Comparison of ENCODE assay signal across 2 cellular contexts in the genomic region with DNA sequence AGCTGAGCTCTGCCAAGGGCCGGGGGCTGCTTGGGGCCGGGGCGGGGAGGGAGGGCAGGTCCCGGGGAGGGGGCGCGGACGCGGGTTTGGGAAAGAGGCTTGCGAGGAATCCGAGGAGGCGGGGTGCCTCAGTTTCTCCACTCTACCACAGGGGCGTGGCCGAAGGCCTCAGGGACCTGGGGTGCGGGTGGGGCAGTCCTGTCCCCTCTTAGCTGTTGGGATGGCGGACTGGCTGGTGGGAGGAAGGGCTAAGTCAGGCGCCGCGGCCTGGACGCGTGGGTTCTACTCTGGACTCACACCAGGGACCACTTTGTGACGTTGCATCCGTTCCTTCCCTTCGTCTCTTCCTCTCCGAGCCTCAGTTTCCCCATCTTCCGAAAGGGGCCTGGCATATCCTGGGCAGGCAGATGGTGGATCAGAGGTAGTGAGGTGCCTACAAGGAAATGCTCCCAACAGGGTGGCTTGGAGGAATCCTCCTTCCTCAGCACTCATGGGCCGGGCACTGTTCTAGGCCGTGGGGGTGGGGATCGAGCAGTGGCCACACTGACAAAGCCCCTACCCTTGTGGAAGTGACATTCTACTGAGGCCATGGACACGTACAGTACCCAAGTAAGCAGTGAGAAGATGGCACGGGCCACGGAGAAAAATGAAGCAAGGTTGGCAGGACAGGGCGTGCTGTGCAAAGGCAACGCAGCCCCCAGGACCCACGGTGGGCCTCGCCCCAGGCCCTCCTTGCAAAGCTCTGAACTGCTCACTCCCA.
TF ChIP-seq lines count a peak whose summit lies in the region.

No MANE protein-coding gene starts in this region.

TF ChIP-seq in H1, 55 proteins besides CTCF, POLR2A, EP300 and RAD21:
- TF ChIP-seq KDM4A (IDR thresholded peaks at IDR 0.05; ENCODE audit: low read depth, low read length, severe bottlenecking) (no peak), RBBP5 (IDR thresholded peaks at IDR 0.05; ENCODE audit: borderline replicate concordance, low read depth, low read length) (no peak), SUZ12 (IDR thresholded peaks at IDR 0.05; ENCODE audit: low read length) (no peak), CTBP2 (IDR thresholded peaks at IDR 0.05; ENCODE audit: borderline replicate concordance, insufficient read depth, insufficient read length, low read length) (no peak), TBP (IDR thresholded peaks at IDR 0.05; ENCODE audit: low read depth, low read length) (no peak)

TF ChIP-seq in neural cell, 6 proteins besides CTCF, POLR2A, EP300 and RAD21:
- no peak for TF ChIP-seq TAF1 (IDR thresholded peaks at IDR 0.05; ENCODE audit: low read depth)
- TF ChIP-seq POLR2AphosphoS5 (IDR thresholded peaks at IDR 0.05), result no peak
- no peak for TF ChIP-seq MXI1 (conservative IDR thresholded peaks at IDR 0.05; ENCODE audit: poor library complexity, severe bottlenecking)
- TF ChIP-seq EZH2 (IDR thresholded peaks at IDR 0.05; ENCODE audit: borderline replicate concordance, insufficient read depth, low read length, poor library complexity, severe bottlenecking), result no peak
- TF ChIP-seq, protein P1, sequence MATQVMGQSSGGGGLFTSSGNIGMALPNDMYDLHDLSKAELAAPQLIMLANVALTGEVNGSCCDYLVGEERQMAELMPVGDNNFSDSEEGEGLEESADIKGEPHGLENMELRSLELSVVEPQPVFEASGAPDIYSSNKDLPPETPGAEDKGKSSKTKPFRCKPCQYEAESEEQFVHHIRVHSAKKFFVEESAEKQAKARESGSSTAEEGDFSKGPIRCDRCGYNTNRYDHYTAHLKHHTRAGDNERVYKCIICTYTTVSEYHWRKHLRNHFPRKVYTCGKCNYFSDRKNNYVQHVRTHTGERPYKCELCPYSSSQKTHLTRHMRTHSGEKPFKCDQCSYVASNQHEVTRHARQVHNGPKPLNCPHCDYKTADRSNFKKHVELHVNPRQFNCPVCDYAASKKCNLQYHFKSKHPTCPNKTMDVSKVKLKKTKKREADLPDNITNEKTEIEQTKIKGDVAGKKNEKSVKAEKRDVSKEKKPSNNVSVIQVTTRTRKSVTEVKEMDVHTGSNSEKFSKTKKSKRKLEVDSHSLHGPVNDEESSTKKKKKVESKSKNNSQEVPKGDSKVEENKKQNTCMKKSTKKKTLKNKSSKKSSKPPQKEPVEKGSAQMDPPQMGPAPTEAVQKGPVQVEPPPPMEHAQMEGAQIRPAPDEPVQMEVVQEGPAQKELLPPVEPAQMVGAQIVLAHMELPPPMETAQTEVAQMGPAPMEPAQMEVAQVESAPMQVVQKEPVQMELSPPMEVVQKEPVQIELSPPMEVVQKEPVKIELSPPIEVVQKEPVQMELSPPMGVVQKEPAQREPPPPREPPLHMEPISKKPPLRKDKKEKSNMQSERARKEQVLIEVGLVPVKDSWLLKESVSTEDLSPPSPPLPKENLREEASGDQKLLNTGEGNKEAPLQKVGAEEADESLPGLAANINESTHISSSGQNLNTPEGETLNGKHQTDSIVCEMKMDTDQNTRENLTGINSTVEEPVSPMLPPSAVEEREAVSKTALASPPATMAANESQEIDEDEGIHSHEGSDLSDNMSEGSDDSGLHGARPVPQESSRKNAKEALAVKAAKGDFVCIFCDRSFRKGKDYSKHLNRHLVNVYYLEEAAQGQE (IDR thresholded peaks at IDR 0.05; ENCODE audit: borderline replicate concordance), result no peak
- no peak for TF ChIP-seq SMC3 (conservative IDR thresholded peaks at IDR 0.05; ENCODE audit: poor library complexity)
